ENCODE assay signal across 2 cellular contexts in genomic region chr14:105159344-105159743, GRCh38.
A peak's percentile ranks its signal among the peaks of the same experiment; 100 is the strongest.
TF ChIP-seq lines count a peak whose summit lies in the region.

No MANE protein-coding gene starts in this region.

TF ChIP-seq in HEK293, 187 proteins besides CTCF, POLR2A, EP300 and RAD21 (continued from another document):
- peak; percentile 51 for TF ChIP-seq ZIC2 (tag by site-specific recombination; IDR thresholded peaks at IDR 0.05)
- peak; percentile 20; the same call in 1 of the 2 replicates for TF ChIP-seq KLF1 (tag by site-specific recombination; IDR thresholded peaks at IDR 0.05)
- TF ChIP-seq, protein P1, sequence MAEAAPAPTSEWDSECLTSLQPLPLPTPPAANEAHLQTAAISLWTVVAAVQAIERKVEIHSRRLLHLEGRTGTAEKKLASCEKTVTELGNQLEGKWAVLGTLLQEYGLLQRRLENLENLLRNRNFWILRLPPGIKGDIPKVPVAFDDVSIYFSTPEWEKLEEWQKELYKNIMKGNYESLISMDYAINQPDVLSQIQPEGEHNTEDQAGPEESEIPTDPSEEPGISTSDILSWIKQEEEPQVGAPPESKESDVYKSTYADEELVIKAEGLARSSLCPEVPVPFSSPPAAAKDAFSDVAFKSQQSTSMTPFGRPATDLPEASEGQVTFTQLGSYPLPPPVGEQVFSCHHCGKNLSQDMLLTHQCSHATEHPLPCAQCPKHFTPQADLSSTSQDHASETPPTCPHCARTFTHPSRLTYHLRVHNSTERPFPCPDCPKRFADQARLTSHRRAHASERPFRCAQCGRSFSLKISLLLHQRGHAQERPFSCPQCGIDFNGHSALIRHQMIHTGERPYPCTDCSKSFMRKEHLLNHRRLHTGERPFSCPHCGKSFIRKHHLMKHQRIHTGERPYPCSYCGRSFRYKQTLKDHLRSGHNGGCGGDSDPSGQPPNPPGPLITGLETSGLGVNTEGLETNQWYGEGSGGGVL (tag by site-specific recombination; IDR thresholded peaks at IDR 0.05), result no peak
- TF ChIP-seq ZNF488 (tag by site-specific recombination; IDR thresholded peaks at IDR 0.05), result no peak
- TF ChIP-seq ZSCAN16 (tag by site-specific recombination; IDR thresholded peaks at IDR 0.05), result 0 out of 2 replicates have a peak, but pooled peaks have one; percentile 21
- TF ChIP-seq ZBTB8A (tag by site-specific recombination; IDR thresholded peaks at IDR 0.05), result 0 out of 2 replicates have a peak, but pooled peaks have one; percentile 14
- TF ChIP-seq, protein P2, sequence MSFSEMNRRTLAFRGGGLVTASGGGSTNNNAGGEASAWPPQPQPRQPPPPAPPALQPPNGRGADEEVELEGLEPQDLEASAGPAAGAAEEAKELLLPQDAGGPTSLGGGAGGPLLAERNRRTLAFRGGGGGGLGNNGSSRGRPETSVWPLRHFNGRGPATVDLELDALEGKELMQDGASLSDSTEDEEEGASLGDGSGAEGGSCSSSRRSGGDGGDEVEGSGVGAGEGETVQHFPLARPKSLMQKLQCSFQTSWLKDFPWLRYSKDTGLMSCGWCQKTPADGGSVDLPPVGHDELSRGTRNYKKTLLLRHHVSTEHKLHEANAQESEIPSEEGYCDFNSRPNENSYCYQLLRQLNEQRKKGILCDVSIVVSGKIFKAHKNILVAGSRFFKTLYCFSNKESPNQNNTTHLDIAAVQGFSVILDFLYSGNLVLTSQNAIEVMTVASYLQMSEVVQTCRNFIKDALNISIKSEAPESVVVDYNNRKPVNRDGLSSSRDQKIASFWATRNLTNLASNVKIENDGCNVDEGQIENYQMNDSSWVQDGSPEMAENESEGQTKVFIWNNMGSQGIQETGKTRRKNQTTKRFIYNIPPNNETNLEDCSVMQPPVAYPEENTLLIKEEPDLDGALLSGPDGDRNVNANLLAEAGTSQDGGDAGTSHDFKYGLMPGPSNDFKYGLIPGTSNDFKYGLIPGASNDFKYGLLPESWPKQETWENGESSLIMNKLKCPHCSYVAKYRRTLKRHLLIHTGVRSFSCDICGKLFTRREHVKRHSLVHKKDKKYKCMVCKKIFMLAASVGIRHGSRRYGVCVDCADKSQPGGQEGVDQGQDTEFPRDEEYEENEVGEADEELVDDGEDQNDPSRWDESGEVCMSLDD (tag by site-specific recombination; IDR thresholded peaks at IDR 0.05), result 0 out of 2 replicates have a peak, but pooled peaks have one; percentile 42

TF ChIP-seq in K562, 482 proteins besides CTCF, POLR2A, EP300 and RAD21:
- TF ChIP-seq, protein P3, sequence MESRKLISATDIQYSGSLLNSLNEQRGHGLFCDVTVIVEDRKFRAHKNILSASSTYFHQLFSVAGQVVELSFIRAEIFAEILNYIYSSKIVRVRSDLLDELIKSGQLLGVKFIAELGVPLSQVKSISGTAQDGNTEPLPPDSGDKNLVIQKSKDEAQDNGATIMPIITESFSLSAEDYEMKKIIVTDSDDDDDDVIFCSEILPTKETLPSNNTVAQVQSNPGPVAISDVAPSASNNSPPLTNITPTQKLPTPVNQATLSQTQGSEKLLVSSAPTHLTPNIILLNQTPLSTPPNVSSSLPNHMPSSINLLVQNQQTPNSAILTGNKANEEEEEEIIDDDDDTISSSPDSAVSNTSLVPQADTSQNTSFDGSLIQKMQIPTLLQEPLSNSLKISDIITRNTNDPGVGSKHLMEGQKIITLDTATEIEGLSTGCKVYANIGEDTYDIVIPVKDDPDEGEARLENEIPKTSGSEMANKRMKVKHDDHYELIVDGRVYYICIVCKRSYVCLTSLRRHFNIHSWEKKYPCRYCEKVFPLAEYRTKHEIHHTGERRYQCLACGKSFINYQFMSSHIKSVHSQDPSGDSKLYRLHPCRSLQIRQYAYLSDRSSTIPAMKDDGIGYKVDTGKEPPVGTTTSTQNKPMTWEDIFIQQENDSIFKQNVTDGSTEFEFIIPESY (CRISPR knock-in tag; IDR thresholded peaks at IDR 0.05), result peak; percentile 59; the same call in 1 of the 2 replicates
- TF ChIP-seq, protein P4, sequence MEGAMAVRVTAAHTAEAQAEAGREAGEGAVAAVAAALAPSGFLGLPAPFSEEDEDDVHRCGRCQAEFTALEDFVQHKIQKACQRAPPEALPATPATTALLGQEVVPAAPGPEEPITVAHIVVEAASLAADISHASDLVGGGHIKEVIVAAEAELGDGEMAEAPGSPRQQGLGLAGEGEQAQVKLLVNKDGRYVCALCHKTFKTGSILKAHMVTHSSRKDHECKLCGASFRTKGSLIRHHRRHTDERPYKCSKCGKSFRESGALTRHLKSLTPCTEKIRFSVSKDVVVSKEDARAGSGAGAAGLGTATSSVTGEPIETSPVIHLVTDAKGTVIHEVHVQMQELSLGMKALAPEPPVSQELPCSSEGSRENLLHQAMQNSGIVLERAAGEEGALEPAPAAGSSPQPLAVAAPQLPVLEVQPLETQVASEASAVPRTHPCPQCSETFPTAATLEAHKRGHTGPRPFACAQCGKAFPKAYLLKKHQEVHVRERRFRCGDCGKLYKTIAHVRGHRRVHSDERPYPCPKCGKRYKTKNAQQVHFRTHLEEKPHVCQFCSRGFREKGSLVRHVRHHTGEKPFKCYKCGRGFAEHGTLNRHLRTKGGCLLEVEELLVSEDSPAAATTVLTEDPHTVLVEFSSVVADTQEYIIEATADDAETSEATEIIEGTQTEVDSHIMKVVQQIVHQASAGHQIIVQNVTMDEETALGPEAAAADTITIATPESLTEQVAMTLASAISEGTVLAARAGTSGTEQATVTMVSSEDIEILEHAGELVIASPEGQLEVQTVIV (CRISPR knock-in tag; IDR thresholded peaks at IDR 0.05; ENCODE audit: borderline replicate concordance), result no peak
